In the genomic region with DNA sequence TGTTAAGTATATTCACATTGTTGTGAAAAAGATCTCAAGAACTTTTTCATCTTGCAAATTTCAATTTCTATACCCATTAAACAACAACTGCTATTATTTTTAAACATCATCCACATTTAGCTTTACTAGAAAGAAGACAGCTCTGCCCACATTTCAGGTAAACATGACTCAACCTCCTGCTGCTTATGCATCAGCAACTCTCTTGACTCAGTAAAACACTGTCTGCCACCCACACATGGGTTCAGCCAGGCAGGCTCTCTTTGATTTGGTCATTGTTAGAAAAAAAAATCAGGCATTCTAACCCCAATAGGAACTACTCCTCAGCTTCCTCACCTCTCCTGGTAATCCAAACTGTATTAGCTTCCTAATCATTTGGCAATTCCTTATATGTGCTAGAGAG, we compare ENCODE assay signal across 11 cellular contexts. TPM values are rescaled to one million over a fixed set of nuclear protein-coding genes. Genes with fewer than 3 reads are reported as not detected.
DNase-seq lines count a peak whose midpoint lies in the region; ATAC-seq, FAIRE-seq and TF ChIP-seq lines count a peak whose summit lies in the region.
"Had no signal": no experiment of that assay in that cellular context is flagged by ENCODE, and none has a peak within 500 bp of the region (broad histone marks: within the 10 kb centered on the region; RNA-seq: fewer than 3 reads in every experiment).

No MANE protein-coding gene starts in this region.

- no peak overlapping the region for H3K4me3 Mint-ChIP-seq in stimulated activated naive B cell treated with anti-CD40 and anti-IgM and Interleukin-4, amounts not matched to agents 10 μg/mL and 1 μg/mL and 100 μg/mL, for 72 hours

- no peaks in the 10 kb centered on the region for H3K27me3 ChIP-seq in bronchial epithelial cell (ENCODE audit: control insufficient read depth, insufficient read depth, low read length)
- H3K27me3 ChIP-seq: pancreas had no signal

- intact Hi-C loops in left ventricle myocardium superior (cut with micrococcal nuclease): no loop called here

- no peak for FAIRE-seq in bronchial epithelial cell (lab: Jason Lieb, UNC)
- FAIRE-seq: A549, pancreas had no signal

- no peak for TF ChIP-seq CTCF in bronchial epithelial cell (IDR thresholded peaks at IDR 0.05; ENCODE audit: insufficient read depth, low read length, severe bottlenecking)

- no peak overlapping the region for H3K27ac Mint-ChIP-seq in stimulated activated naive B cell treated with anti-CD40 and anti-IgM and Interleukin-4, amounts not matched to agents 10 μg/mL and 1 μg/mL and 100 μg/mL, for 72 hours

- no peak overlapping the region for H3K4me3 ChIP-seq in bronchial epithelial cell (ENCODE audit: low read depth, low read length)
- H3K4me3 ChIP-seq: A549, pancreas had no signal

- no peaks in the 10 kb centered on the region for H3K27me3 Mint-ChIP-seq in stimulated activated naive B cell treated with anti-CD40 and anti-IgM and Interleukin-4, amounts not matched to agents 10 μg/mL and 1 μg/mL and 100 μg/mL, for 72 hours

- DNase-seq in activated CD4-positive, CD25-positive, alpha-beta regulatory T cell treated with anti-CD3 and anti-CD28 coated beads, Interleukin-2, amount 50 U/mL, for 16 hours (ENCODE audit: low read depth, low spot score): peak; percentile 13
- no peak for DNase-seq in activated CD4-positive, CD25-positive, alpha-beta regulatory T cell treated with anti-CD3 and anti-CD28 coated beads, Interleukin-2, amount 50 U/mL, for 72 hours
- DNase-seq in bronchial epithelial cell (ENCODE audit: low read depth) (peak; percentile 95), HuH-7 (ENCODE audit: low spot score) (no peak), RPMI8226 (no peak), left ventricle myocardium superior (no peak)
- no peak for DNase-seq in stimulated activated naive B cell treated with anti-CD40 and anti-IgM and Interleukin-4, amounts not matched to agents 10 μg/mL and 1 μg/mL and 100 μg/mL, for 72 hours
- DNase-seq: NCI-H2081 treated with DMSO at 0.1 percent for 48 hours, pancreas had no signal

- H3K9me3 Mint-ChIP-seq in stimulated activated naive B cell treated with anti-CD40 and anti-IgM and Interleukin-4, amounts not matched to agents 10 μg/mL and 1 μg/mL and 100 μg/mL, for 72 hours: no peaks in the 10 kb centered on the region

- ATAC-seq in HG03575 (IDR thresholded peaks at IDR 0.05; ENCODE audit: extremely low read depth, insufficient number of reproducible peaks, low FRiP score, unreplicated experiment): peak; percentile 45
- ATAC-seq in stimulated activated naive B cell treated with anti-CD40 and anti-IgM and Interleukin-4, amounts not matched to agents 10 μg/mL and 1 μg/mL and 100 μg/mL, for 72 hours (replicated peaks): peak; percentile 38 to 42
- no peak for ATAC-seq in left ventricle myocardium superior
- ATAC-seq: A549 had no signal

- peaks cover 19 to 25% of the 10 kb centered on the region in 2 donors for H3K4me1 Mint-ChIP-seq in stimulated activated naive B cell treated with anti-CD40 and anti-IgM and Interleukin-4, amounts not matched to agents 10 μg/mL and 1 μg/mL and 100 μg/mL, for 72 hours

- no peaks in the 10 kb centered on the region for H3K36me3 ChIP-seq in bronchial epithelial cell (ENCODE audit: control insufficient read depth, insufficient read depth, low read length)
- H3K36me3 ChIP-seq: pancreas had no signal

- no peaks in the 10 kb centered on the region for H3K36me3 Mint-ChIP-seq in stimulated activated naive B cell treated with anti-CD40 and anti-IgM and Interleukin-4, amounts not matched to agents 10 μg/mL and 1 μg/mL and 100 μg/mL, for 72 hours

RNA-seq across cellular contexts. Expression of a gene that starts 5.1 kb away (rescaled TPM):
- total RNA-seq in bronchial epithelial cell: 41.1 and 44.8 TPM in 2 replicates
- 10.7 TPM for total RNA-seq in left ventricle myocardium superior

RNA-seq across cellular contexts. Expression of a gene that starts 17.8 kb away (rescaled TPM):
- 13.4 and 17.5 TPM in 2 replicates for total RNA-seq in bronchial epithelial cell
- 24.9 TPM for total RNA-seq in left ventricle myocardium superior

RNA-seq across cellular contexts. Expression of a gene that starts 35.3 kb away (rescaled TPM):
- not detected in 2 replicates for total RNA-seq in bronchial epithelial cell
- total RNA-seq in left ventricle myocardium superior: not detected
- total RNA-seq: pancreas had no signal

RNA-seq across cellular contexts. Expression of a gene that starts 59.5 kb away (rescaled TPM):
- not detected in 2 replicates for total RNA-seq in bronchial epithelial cell
- total RNA-seq in left ventricle myocardium superior: not detected
- total RNA-seq: pancreas had no signal

Comparison
In these comparisons a context has a peak if more than half of its experiments do, and no peak if none do; other contexts are left out.
1. DNase-seq: peak in activated CD4-positive, CD25-positive, alpha-beta regulatory T cell treated with anti-CD3 and anti-CD28 coated beads, Interleukin-2, amount 50 U/mL, for 16 hours (single experiment) and bronchial epithelial cell (single experiment); none in activated CD4-positive, CD25-positive, alpha-beta regulatory T cell treated with anti-CD3 and anti-CD28 coated beads, Interleukin-2, amount 50 U/mL, for 72 hours (single experiment), stimulated activated naive B cell treated with anti-CD40 and anti-IgM and Interleukin-4, amounts not matched to agents 10 μg/mL and 1 μg/mL and 100 μg/mL, for 72 hours (single experiment), HuH-7 (single experiment), RPMI8226 (single experiment) and left ventricle myocardium superior (single experiment).